ENCODE assay signal across 15 cellular contexts in genomic region chr12:65100140-65100539, GRCh38. TPM values are rescaled to one million over a fixed set of nuclear protein-coding genes. Genes with fewer than 3 reads are reported as not detected.
DNase-seq lines count a peak whose midpoint lies in the region; ATAC-seq, FAIRE-seq and TF ChIP-seq lines count a peak whose summit lies in the region.
"Had no signal": no experiment of that assay in that cellular context is flagged by ENCODE, and none has a peak within 500 bp of the region (broad histone marks: within the 10 kb centered on the region; RNA-seq: fewer than 3 reads in every experiment).

No MANE protein-coding gene starts in this region.

- H3K4me2 ChIP-seq in A549, result no peak overlapping the region

- H3K4me3 ChIP-seq in A549 (no peak overlapping the region), GM12875 (ENCODE audit: low read depth, low read length) (no peak overlapping the region), Panc1 (ENCODE audit: low read depth in 2 of 2, low read length in 2 of 2) (no peak overlapping the region), fibroblast of villous mesenchyme (ENCODE audit: low read depth, low read length) (no peak overlapping the region)
- H3K4me3 ChIP-seq: gastroesophageal sphincter, MG63, right atrium auricular region had no signal

- no peak for FAIRE-seq in A549 (lab: Jason Lieb, UNC)
- FAIRE-seq: urothelium cell line had no signal

- no peaks in the 10 kb centered on the region for H3K9me3 ChIP-seq in A549
- no peaks in the 10 kb centered on the region for H3K9me3 ChIP-seq in Panc1 (ENCODE audit: control insufficient read depth, insufficient read depth, low read depth, low read length)
- H3K9me3 ChIP-seq: gastroesophageal sphincter, MG63, right atrium auricular region had no signal

- no peak overlapping the region for H3K4me3 Mint-ChIP-seq in activated naive CD8-positive, alpha-beta T cell treated with anti-CD3 and anti-CD28 coated beads for 36 hours
- H3K4me3 Mint-ChIP-seq: activated T-cell treated with anti-CD3 and anti-CD28 coated beads, Interleukin-2, amount 50 U/mL, for 72 hours; CD4-positive, alpha-beta T cell had no signal

- no peak overlapping the region for H3K27ac ChIP-seq in A549
- H3K27ac ChIP-seq in Panc1 (ENCODE audit: low read length), result no peak overlapping the region
- H3K27ac ChIP-seq: gastroesophageal sphincter, right atrium auricular region had no signal

- in situ Hi-C loops in Panc1 (cut with HindIII; ENCODE audit: low pct_unique_long_range_greater_than_20kb, low sequenced_read_pairs), result no loop called here

- H3K27me3 Mint-ChIP-seq in activated naive CD8-positive, alpha-beta T cell treated with anti-CD3 and anti-CD28 coated beads for 36 hours, result peaks cover 42% of the 10 kb centered on the region

- CTCF ChIA-PET in A549 (lab: Yijun Ruan, JAX) (interaction anchor here (1.0 to 1.7 kb wide), 3 partner anchors 10 to 298 kb away, joined by 3 read pairs; no protein-coding TSS in a partner anchor), Panc1 (lab: Charles Lee) (no interaction called here)

- peak; percentile 21 to 54; a peak in 3 of 5 replicates for TF ChIP-seq RAD21 in A549 (conservative IDR thresholded peaks at IDR 0.05 in 1 of 2, IDR thresholded peaks at IDR 0.05 in 1 of 2)

- no peaks in the 10 kb centered on the region for H3K36me3 Mint-ChIP-seq in activated naive CD8-positive, alpha-beta T cell treated with anti-CD3 and anti-CD28 coated beads for 36 hours

- H3K4me1 Mint-ChIP-seq in activated naive CD8-positive, alpha-beta T cell treated with anti-CD3 and anti-CD28 coated beads for 36 hours, result no peaks in the 10 kb centered on the region

- peaks cover 14% of the 10 kb centered on the region for H3K27me3 ChIP-seq in Panc1 (ENCODE audit: control insufficient read depth, insufficient read depth, low read length)
- H3K27me3 ChIP-seq: gastroesophageal sphincter, MG63, right atrium auricular region had no signal

- no peaks in the 10 kb centered on the region for H3K9me3 Mint-ChIP-seq in activated naive CD8-positive, alpha-beta T cell treated with anti-CD3 and anti-CD28 coated beads for 36 hours
- H3K9me3 Mint-ChIP-seq: activated T-cell treated with anti-CD3 and anti-CD28 coated beads, Interleukin-2, amount 50 U/mL, for 72 hours; CD4-positive, alpha-beta T cell had no signal

- TF ChIP-seq CTCF in A549 (IDR thresholded peaks at IDR 0.05) (0 out of 3 replicates have a peak, but pooled peaks have one; percentile 14), GM12875 (IDR thresholded peaks at IDR 0.05; ENCODE audit: borderline replicate concordance, insufficient read depth, low read depth, low read length) (peak; percentile 8; the same call in 1 of the 2 replicates), Panc1 (IDR thresholded peaks at IDR 0.05) (peak; percentile 29; the same call in 1 of the 2 replicates), fibroblast of villous mesenchyme (IDR thresholded peaks at IDR 0.05; ENCODE audit: insufficient read depth, low read depth, low read length) (peak; percentile 25)

- ATAC-seq in A549 (peak in 1 of 2 experiments; percentile 34; a peak in 1 of 6 replicates), Panc1 (no peak)
- ATAC-seq: activated T-cell treated with anti-CD3 and anti-CD28 coated beads, Interleukin-2, amount 50 U/mL, for 72 hours; gastroesophageal sphincter had no signal

- H3K4me1 ChIP-seq in A549, result no peaks in the 10 kb centered on the region
- H3K4me1 ChIP-seq in Panc1 (ENCODE audit: control insufficient read depth, insufficient read depth, low read length), result no peaks in the 10 kb centered on the region
- H3K4me1 ChIP-seq: gastroesophageal sphincter, right atrium auricular region had no signal

- TF ChIP-seq POLR2A in A549 (IDR thresholded peaks at IDR 0.05; ENCODE audit: low read length), result no peak

- WGBS in A549 (ENCODE audit: missing lambda C conversion rate), result 20% methylated on average over 3 of the region's 3 CpGs

- intact Hi-C loops in Panc1 (cut with micrococcal nuclease; ENCODE audit: unreplicated experiment), result no loop called here

- no peak for TF ChIP-seq EP300 in A549 (IDR thresholded peaks at IDR 0.05)

- no peaks in the 10 kb centered on the region for H3K36me3 ChIP-seq in Panc1 (ENCODE audit: control insufficient read depth, insufficient read depth, low read length)
- H3K36me3 ChIP-seq: gastroesophageal sphincter, MG63, right atrium auricular region had no signal

- POLR2A ChIA-PET in A549 (lab: Yijun Ruan, JAX) (no interaction called here), Panc1 (lab: Charles Lee) (no interaction called here)

- no TSS peak for BruUV-seq in Panc1 (replicated peaks; lab: Mats Ljungman, UMichigan)

- no peak for DNase-seq in A549 (ENCODE audit: low read depth in 1 of 2, low spot score in 1 of 2)
- DNase-seq in Panc1 (ENCODE audit: low read depth, low spot score), result no peak
- DNase-seq in fibroblast of villous mesenchyme (ENCODE audit: low read depth), result no peak
- DNase-seq in NCI-H1092 treated with DMSO at 0.1 percent for 48 hours (lab: John Stamatoyannopoulos, UW), result no peak
- no peak for DNase-seq in stimulated activated CD4-positive, alpha-beta T cell treated with anti-CD3 and anti-CD28 coated beads, Interleukin-4, amount 100 ng/mL, for 24 hours
- no peak for DNase-seq in DMS153 (lab: John Stamatoyannopoulos, UW)
- no peak for DNase-seq in activated naive CD8-positive, alpha-beta T cell treated with anti-CD3 and anti-CD28 coated beads for 36 hours
- DNase-seq: activated T-cell treated with anti-CD3 and anti-CD28 coated beads, Interleukin-2, amount 50 U/mL, for 72 hours; caudate nucleus; CD4-positive, alpha-beta T cell; MG63 had no signal

- no peak overlapping the region for H3K27ac Mint-ChIP-seq in activated naive CD8-positive, alpha-beta T cell treated with anti-CD3 and anti-CD28 coated beads for 36 hours
- H3K27ac Mint-ChIP-seq: activated T-cell treated with anti-CD3 and anti-CD28 coated beads, Interleukin-2, amount 50 U/mL, for 72 hours; CD4-positive, alpha-beta T cell had no signal

TF ChIP-seq in A549, 52 proteins besides CTCF, POLR2A, EP300 and RAD21:
- TF ChIP-seq SMC3 (IDR thresholded peaks at IDR 0.05) (peak; percentile 19; the same call in 1 of the 3 replicates), ZFP36 (IDR thresholded peaks at IDR 0.05; ENCODE audit: borderline replicate concordance, partially characterized antibody) (no peak), JUN (IDR thresholded peaks at IDR 0.05) (no peak), MYC (IDR thresholded peaks at IDR 0.05; ENCODE audit: borderline replicate concordance, low read length) (no peak), RCOR1 (IDR thresholded peaks at IDR 0.05; ENCODE audit: low read depth, low read length) (no peak), CHD2 (IDR thresholded peaks at IDR 0.05; ENCODE audit: low read length, partially characterized antibody) (no peak), ZC3H11A (IDR thresholded peaks at IDR 0.05) (no peak), HOXB13 (CRISPR knock-in tag; IDR thresholded peaks at IDR 0.05; ENCODE audit: low read depth) (no peak), RNF2 (IDR thresholded peaks at IDR 0.05; ENCODE audit: borderline replicate concordance, low read depth) (no peak)

RNA-seq across cellular contexts. Expression of gene WIF1, which starts 21.0 kb away (rescaled TPM):
- polyA plus RNA-seq in A549 (2011; rRNA removed) (not detected in 2 replicates), A549 (2017; fragmentation: RNase III; extraction: RNeasy Plus Mini Kit Qiagen cat#74134 plus additional on column Dnase treatment) (not detected in 3 replicates)
- not detected in 2 replicates for polyA plus RNA-seq in A549 (2012; cell fraction: cytosol; rRNA removed)
- polyA plus RNA-seq in A549 (2012; cell fraction: nucleus; rRNA removed), result not detected in 2 replicates
- polyA minus RNA-seq in A549 (2011; rRNA and poly(A)+ RNA removed), result not detected in 2 replicates
- total RNA-seq in Panc1 (2021; ENCODE audit: unreplicated experiment) (not detected), fibroblast of villous mesenchyme (not detected in 2 replicates)
- polyA plus RNA-seq in Panc1 (2012; ENCODE audit: insufficient read length), result 0.19 TPM
- under 1 TPM; 0.10 TPM for total RNA-seq in activated naive CD8-positive, alpha-beta T cell treated with anti-CD3 and anti-CD28 coated beads for 36 hours
- total RNA-seq: CD4-positive, alpha-beta T cell had no signal
